14 cellular contexts compared by ENCODE assay signal in the genomic region with DNA sequence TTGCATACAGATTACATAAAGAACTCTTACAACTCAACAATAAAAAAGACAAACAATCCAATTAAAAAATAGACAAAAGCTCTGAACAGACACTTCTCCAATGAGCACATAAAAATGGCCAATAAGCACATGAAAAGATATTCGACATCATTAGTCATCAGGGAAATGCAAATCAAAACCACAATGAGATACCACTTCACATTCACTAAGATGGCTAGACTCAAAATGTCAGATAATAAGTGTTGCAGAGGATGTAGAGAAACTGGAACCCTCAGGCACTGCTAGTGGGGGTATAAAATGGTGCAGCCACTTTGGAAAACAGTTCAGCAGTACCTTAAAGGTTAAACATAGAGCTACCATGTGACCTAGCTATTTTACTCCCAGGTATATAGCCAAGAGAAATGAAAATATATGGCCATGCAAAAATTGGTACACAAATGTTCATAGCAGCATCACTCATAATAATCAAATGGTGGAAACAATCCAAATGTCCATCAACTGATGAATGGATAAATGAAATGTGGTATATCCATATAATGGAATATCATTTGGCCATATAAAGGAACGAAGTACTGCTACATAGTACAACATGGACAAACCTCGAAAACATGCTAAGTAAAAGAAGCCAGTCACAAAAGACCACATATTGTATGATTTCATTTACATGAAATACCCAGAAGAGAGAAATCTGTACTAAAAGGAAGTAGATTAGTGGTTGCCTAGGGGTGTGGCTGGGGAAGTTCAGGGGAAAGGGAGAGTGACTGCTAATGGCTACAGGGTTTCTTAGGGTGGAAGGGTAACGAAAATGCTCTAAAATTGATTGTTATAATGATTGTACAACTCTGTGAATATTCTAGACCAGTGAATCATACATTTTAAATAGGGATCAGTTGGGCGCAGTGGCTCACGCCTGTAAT. TPM values are rescaled to one million over a fixed set of nuclear protein-coding genes. Genes with fewer than 3 reads are reported as not detected.
DNase-seq lines count a peak whose midpoint lies in the region; ATAC-seq and TF ChIP-seq lines count a peak whose summit lies in the region.
"Had no signal": no experiment of that assay in that cellular context is flagged by ENCODE, and none has a peak within 500 bp of the region (broad histone marks: within the 10 kb centered on the region; RNA-seq: fewer than 3 reads in every experiment).

No MANE protein-coding gene starts in this region.

- DNase-seq in CD1c-positive myeloid dendritic cell (ENCODE audit: extremely low spot score) (peak; percentile 41), HCEC 1CT (peak; percentile 29), iris pigment epithelial cell (ENCODE audit: low read depth) (peak; percentile 50), foreskin fibroblast (no peak), inferior parietal cortex (ENCODE audit: extremely low spot score) (no peak), NCI-H1105 (lab: John Stamatoyannopoulos, UW) (no peak)
- DNase-seq in activated CD8-positive, alpha-beta T cell treated with anti-CD3 and anti-CD28 coated beads for 36 hours = no peak
- DNase-seq: central memory CD4-positive, alpha-beta T cell; NCI-H2107; PC-9; stimulated activated CD4-positive, alpha-beta T cell treated with anti-CD3 and anti-CD28 coated beads, Interleukin-2, amount 100 ng/mL, for 24 hours; stimulated activated naive CD4-positive, alpha-beta T cell had no signal

- CTCF ChIA-PET in activated CD8-positive, alpha-beta T cell treated with anti-CD3 and anti-CD28 coated beads for 36 hours (lab: Charles Lee) = interaction anchor here (1.0 kb wide), 2 partner anchors 14 to 53 kb away, joined by 3 to 4 read pairs; no protein-coding TSS in a partner anchor

- no peaks in the 10 kb centered on the region for H3K9me3 Mint-ChIP-seq in activated CD8-positive, alpha-beta T cell treated with anti-CD3 and anti-CD28 coated beads for 36 hours

- no peak overlapping the region for H3K4me3 ChIP-seq in foreskin fibroblast (ENCODE audit: low read depth in 1 of 2, low read length in 2 of 2)
- H3K4me3 ChIP-seq: PC-9 had no signal

- TF ChIP-seq CTCF in activated CD8-positive, alpha-beta T cell treated with anti-CD3 and anti-CD28 coated beads for 36 hours (IDR thresholded peaks at IDR 0.05) = no peak
- no peak for TF ChIP-seq CTCF in foreskin fibroblast (IDR thresholded peaks at IDR 0.05; ENCODE audit: low read depth, low read length)

- H3K36me3 Mint-ChIP-seq in activated CD8-positive, alpha-beta T cell treated with anti-CD3 and anti-CD28 coated beads for 36 hours (ENCODE audit: low read depth) = peaks cover 37% of the 10 kb centered on the region

- peak; percentile 89 for ATAC-seq in activated CD8-positive, alpha-beta T cell treated with anti-CD3 and anti-CD28 coated beads for 36 hours
- no peak for ATAC-seq in HG03159 (IDR thresholded peaks at IDR 0.05; ENCODE audit: unreplicated experiment)

- H3K27me3 Mint-ChIP-seq in activated CD8-positive, alpha-beta T cell treated with anti-CD3 and anti-CD28 coated beads for 36 hours = no peaks in the 10 kb centered on the region
- H3K27me3 Mint-ChIP-seq: progenitor cell of endocrine pancreas had no signal

- peak overlapping the region; percentile 73 for H3K27ac Mint-ChIP-seq in activated CD8-positive, alpha-beta T cell treated with anti-CD3 and anti-CD28 coated beads for 36 hours
- H3K27ac Mint-ChIP-seq: progenitor cell of endocrine pancreas had no signal

- POLR2A ChIA-PET in activated CD8-positive, alpha-beta T cell treated with anti-CD3 and anti-CD28 coated beads for 36 hours (lab: Charles Lee) = interaction anchor here (1.2 kb wide), 1 partner anchor 32 kb away, joined by 3 read pairs; no protein-coding TSS in a partner anchor

- no peak overlapping the region for H3K4me3 Mint-ChIP-seq in activated CD8-positive, alpha-beta T cell treated with anti-CD3 and anti-CD28 coated beads for 36 hours

- intact Hi-C loops in activated CD8-positive, alpha-beta T cell treated with anti-CD3 and anti-CD28 coated beads for 36 hours (cut with micrococcal nuclease) = no loop called here

- H3K4me1 Mint-ChIP-seq in activated CD8-positive, alpha-beta T cell treated with anti-CD3 and anti-CD28 coated beads for 36 hours (ENCODE audit: low read depth) = peaks cover 22% of the 10 kb centered on the region

RNA-seq across cellular contexts. Expression of gene SASH3, which starts 29.3 kb away (rescaled TPM):
- 100 to 1,000 TPM; 117 to 123 TPM for total RNA-seq in activated CD8-positive, alpha-beta T cell treated with anti-CD3 and anti-CD28 coated beads for 36 hours
- total RNA-seq: PC-9, progenitor cell of endocrine pancreas had no signal

RNA-seq across cellular contexts. Expression of gene ZDHHC9, which starts 34.6 kb away (rescaled TPM):
- 10 to 100 TPM; 10.4 to 11.1 TPM for total RNA-seq in activated CD8-positive, alpha-beta T cell treated with anti-CD3 and anti-CD28 coated beads for 36 hours

Comparison
In these comparisons a context has a peak if more than half of its experiments do, and no peak if none do; other contexts are left out.
1. DNase-seq: peak in CD1c-positive myeloid dendritic cell (single experiment), HCEC 1CT (single experiment) and iris pigment epithelial cell (single experiment); none in activated CD8-positive, alpha-beta T cell treated with anti-CD3 and anti-CD28 coated beads for 36 hours (single experiment), foreskin fibroblast (0 of 2), inferior parietal cortex (single experiment) and NCI-H1105 (single experiment).